13 cellular contexts compared by ENCODE assay signal in the genomic region with DNA sequence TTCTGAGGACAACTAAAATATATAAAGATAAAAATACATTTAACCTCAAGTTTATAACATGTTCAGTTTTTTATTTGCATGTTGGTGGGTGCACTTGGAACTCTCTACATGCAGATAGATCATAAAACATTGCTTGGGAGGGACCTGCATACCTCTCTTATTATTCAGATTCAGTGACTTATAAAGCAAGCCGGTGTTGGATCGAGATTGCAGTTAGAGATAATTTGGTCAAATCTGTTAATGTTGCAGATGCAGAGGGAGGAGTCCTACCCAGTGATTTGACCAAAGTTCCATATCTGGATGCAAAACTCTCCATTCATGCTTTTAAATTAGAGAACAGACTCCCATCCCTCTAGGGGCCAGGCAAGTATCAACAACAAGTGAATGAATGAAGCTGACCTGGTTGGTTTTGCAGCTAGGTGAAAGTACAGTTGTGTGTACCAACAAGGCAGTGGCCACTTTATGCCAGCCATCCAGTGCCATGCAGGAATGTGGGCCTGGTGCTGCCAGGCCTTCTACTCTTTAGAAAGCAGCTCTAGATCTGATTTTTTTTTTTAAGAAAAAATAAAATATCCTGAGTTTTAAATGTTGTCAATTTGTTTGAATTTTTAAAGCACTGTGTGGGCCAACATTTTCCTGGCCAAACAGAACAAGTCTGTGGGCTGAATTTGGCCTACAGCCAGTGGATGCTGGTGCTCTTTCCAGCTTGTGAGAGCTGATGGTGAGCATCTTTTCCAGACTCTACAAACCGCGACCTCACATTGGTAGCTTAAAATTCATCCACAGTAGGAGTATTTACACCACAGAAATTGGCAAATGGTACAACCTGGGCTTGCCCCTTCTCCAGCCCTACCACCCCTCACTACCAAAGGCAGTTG. TPM values are rescaled to one million over a fixed set of nuclear protein-coding genes. Genes with fewer than 3 reads are reported as not detected.
DNase-seq lines count a peak whose midpoint lies in the region; ATAC-seq and TF ChIP-seq lines count a peak whose summit lies in the region.
"Had no signal": no experiment of that assay in that cellular context is flagged by ENCODE, and none has a peak within 500 bp of the region (broad histone marks: within the 10 kb centered on the region; RNA-seq: fewer than 3 reads in every experiment).

No MANE protein-coding gene starts in this region.

- H3K4me1 ChIP-seq in HEK293 (ENCODE audit: control insufficient read depth, insufficient read depth, low read length) = peaks cover 23% of the 10 kb centered on the region
- H3K4me1 ChIP-seq in adipocyte (ENCODE audit: control insufficient read depth, insufficient read depth, low read length) = peaks cover 28% of the 10 kb centered on the region

- H3K4me3 ChIP-seq in HEK293 (ENCODE audit: low read depth, low read length) = no peak overlapping the region
- H3K4me3 ChIP-seq in adipocyte (ENCODE audit: low read length) = no peak overlapping the region

- no peaks in the 10 kb centered on the region for H3K27me3 ChIP-seq in adipocyte (replicated peaks; ENCODE audit: control insufficient read depth, insufficient read depth, low read length)

- H3K9me3 ChIP-seq in HEK293 (ENCODE audit: control insufficient read depth, insufficient read depth, low read depth, low read length) = no peaks in the 10 kb centered on the region
- no peaks in the 10 kb centered on the region for H3K9me3 ChIP-seq in adipocyte (ENCODE audit: control insufficient read depth, low read length)

- TF ChIP-seq CTCF in HEK293 (tag by site-specific recombination; IDR thresholded peaks at IDR 0.05) = no peak

- H3K36me3 ChIP-seq in HEK293 (ENCODE audit: control insufficient read depth in 2 of 2, insufficient read depth in 1 of 2, low read length in 2 of 2) (no peaks in the 10 kb centered on the region), adipocyte (ENCODE audit: control insufficient read depth, insufficient read depth, low read length, severe bottlenecking) (no peaks in the 10 kb centered on the region)

- no peak for ATAC-seq in GM21367 (IDR thresholded peaks at IDR 0.05; ENCODE audit: unreplicated experiment)
- ATAC-seq: esophagus mucosa had no signal

- H3K27ac ChIP-seq in HEK293 (ENCODE audit: extremely low read depth, low read depth, low read length) = no peak overlapping the region

- DNase-seq in AG08395 (ENCODE audit: low spot score) = peak; percentile 17
- DNase-seq in adipocyte (ENCODE audit: low read depth) = peak; percentile 19
- peak; percentile 18 for DNase-seq in globus pallidus (ENCODE audit: low spot score)
- DNase-seq in D341Med (ENCODE audit: low spot score) = no peak
- DNase-seq in H4 (ENCODE audit: low spot score) = no peak
- no peak for DNase-seq in KG1 (lab: John Stamatoyannopoulos, UW)
- DNase-seq: activated CD4-positive, alpha-beta T cell treated with anti-CD3 and anti-CD28 coated beads, Interleukin-2, amount 50 U/mL, for 1 hour; central memory CD4-positive, alpha-beta T cell; NCI-H187 treated with DMSO at 0.1 percent for 48 hours; stimulated activated CD4-positive, alpha-beta T cell treated with anti-CD3 and anti-CD28 coated beads, Interleukin-2, amount 100 ng/mL, for 24 hours had no signal

- H3K9ac ChIP-seq in adipocyte (ENCODE audit: low read length) = no peak overlapping the region

- CTCF ChIA-PET in HEK293 (lab: Yijun Ruan, JAX) = interaction anchor here (0.6 to 0.9 kb wide), 3 partner anchors 227 to 1071 kb away, joined by 3 to 4 read pairs (median 3); no protein-coding TSS in a partner anchor

- POLR2A ChIA-PET in HEK293 (lab: Yijun Ruan, JAX) = interaction anchor here (1.7 kb wide), 1 partner anchor 12 kb away, joined by 4 read pairs; the partner anchor contains the start of gene CDIN1

TF ChIP-seq in HEK293, 187 proteins besides CTCF, POLR2A, EP300 and RAD21:
- peak; percentile 45; the same call in 1 of the 2 replicates for TF ChIP-seq ZNF112 (tag by site-specific recombination; IDR thresholded peaks at IDR 0.05)
- TF ChIP-seq ZNF391 (tag by site-specific recombination; IDR thresholded peaks at IDR 0.05; ENCODE audit: borderline replicate concordance, low read depth) = no peak
- TF ChIP-seq ZNF777 (tag by site-specific recombination; IDR thresholded peaks at IDR 0.05; ENCODE audit: borderline replicate concordance) = no peak
TF ChIP-seq in HEK293: peak in this region for 1.

RNA-seq across cellular contexts. Expression of gene CDIN1, which starts 12.3 kb away (rescaled TPM):
- 6.6 and 11.1 TPM in 2 replicates for total RNA-seq in H4 (2014; rRNA removed; shearing (Covaris generic))

Comparison
In these comparisons a context has a peak if more than half of its experiments do, and no peak if none do; other contexts are left out.
1. DNase-seq: peak in AG08395 (single experiment), adipocyte (single experiment) and globus pallidus (single experiment); none in D341Med (single experiment), H4 (single experiment) and KG1 (single experiment).